ENCODE assay signal across 34 cellular contexts in genomic region chr1:113995382-113995781, GRCh38.
"Had no signal": no experiment of that assay in that cellular context is flagged by ENCODE, and none has a peak within 500 bp of the region (broad histone marks: within the 10 kb centered on the region; RNA-seq: fewer than 3 reads in every experiment).

No MANE protein-coding gene starts in this region.

- H3K4me3 Mint-ChIP-seq: activated B cell treated with CpG ODN at 0.5 μM for 24 hours; activated CD4-positive, alpha-beta memory T cell treated with anti-CD3 and anti-CD28 coated beads for 36 hours; activated CD4-positive, alpha-beta T cell treated with anti-CD3 and anti-CD28 coated beads, Interleukin-2, amount 10 ng/mL, durations not matched to agents 24 days and 14 days; activated CD8-positive, alpha-beta T cell treated with anti-CD3 and anti-CD28 coated beads for 36 hours; activated naive CD4-positive, alpha-beta T cell treated with anti-CD3 and anti-CD28 coated beads, Interleukin-2, amount 10 ng/mL, durations not matched to agents 7 days and 5 days; activated naive CD8-positive, alpha-beta T cell treated with anti-CD3 and anti-CD28 coated beads for 36 hours; activated T-cell treated with anti-CD3 and anti-CD28 coated beads, Interleukin-2, amount 50 U/mL, for 4 hours; activated T-cell treated with anti-CD3 and anti-CD28 coated beads, Interleukin-2, amount 50 U/mL, for 72 hours; activated T-helper 1 cell treated with anti-CD3 and anti-CD28 coated beads, Interleukin-12 subunit alpha, Interleukin-12 subunit beta, Interleukin-2, Interleukin-4 antibody, amounts not matched to agents 30 ng/mL and 10 ng/mL and 1 ng/mL, durations not matched to agents 14 hours and 24 hours and 36 hours; activated T-helper 17 cell treated with anti-CD3 and anti-CD28 coated beads, Interleukin-2, amount 50 U/mL, for 72 hours; T-helper 1 cell treated with Interleukin-12 subunit alpha and Interleukin-12 subunit beta and Interleukin-4 antibody, amounts not matched to agents 30 μg/mL and 1 μg/mL, for 36 hours; T-helper 2 cell treated with Interferon-gamma antibody and Interleukin-4, amounts not matched to agents 5 μg/mL and 100 μg/mL, for 36 hours had no signal

- H3K4me1 ChIP-seq: body of pancreas, breast epithelium had no signal

- DNase-seq: activated B cell treated with CpG ODN at 0.5 μM for 24 hours; activated CD4-positive, alpha-beta memory T cell treated with anti-CD3 and anti-CD28 coated beads for 36 hours; activated CD4-positive, alpha-beta T cell treated with anti-CD3 and anti-CD28 coated beads for 4 hours; activated CD4-positive, alpha-beta T cell treated with anti-CD3 and anti-CD28 coated beads, Interleukin-2, amount 10 ng/mL, durations not matched to agents 24 days and 14 days; activated CD4-positive, alpha-beta T cell treated with anti-CD3 and anti-CD28 coated beads, Interleukin-2, amount 50 U/mL, for 1 hour; activated CD4-positive, alpha-beta T cell treated with anti-CD3 and anti-CD28 coated beads, Interleukin-2, amount 50 U/mL, for 4 hours; activated CD4-positive, CD25-positive, alpha-beta regulatory T cell treated with anti-CD3 and anti-CD28 coated beads, Interleukin-2, amount 50 U/mL, for 72 hours; activated CD8-positive, alpha-beta memory T cell treated with anti-CD3 and anti-CD28 coated beads, Interleukin-2, amount 50 U/mL, for 4 hours; activated CD8-positive, alpha-beta T cell treated with anti-CD3 and anti-CD28 coated beads for 36 hours; activated effector memory CD4-positive, alpha-beta T cell treated with anti-CD3 and anti-CD28 coated beads, Interleukin-2, amount 50 U/mL, for 16 hours; activated gamma-delta T cell treated with Interleukin-2 at 50 U/mL for 16 hours; activated naive CD4-positive, alpha-beta T cell treated with anti-CD3 and anti-CD28 coated beads, Interleukin-2, amount 10 ng/mL, durations not matched to agents 7 days and 5 days; activated naive CD4-positive, alpha-beta T cell treated with Interleukin-2 at 50 U/mL for 16 hours; activated naive CD8-positive, alpha-beta T cell treated with anti-CD3 and anti-CD28 coated beads for 36 hours; activated T-cell treated with anti-CD3 and anti-CD28 coated beads for 4 hours; activated T-cell treated with anti-CD3 and anti-CD28 coated beads, Interleukin-2, amount 50 U/mL, for 1 hour; activated T-cell treated with anti-CD3 and anti-CD28 coated beads, Interleukin-2, amount 50 U/mL, for 4 hours; activated T-cell treated with anti-CD3 and anti-CD28 coated beads, Interleukin-2, amount 50 U/mL, for 72 hours; adrenal gland; amniotic stem cell; aorta; body of pancreas; brain microvascular endothelial cell; central memory CD4-positive, alpha-beta T cell; T-helper 1 cell; T-helper 2 cell; T-helper 9 cell had no signal

- H3K27me3 ChIP-seq: adrenal gland, body of pancreas, brain microvascular endothelial cell, breast epithelium had no signal

- H3K27ac ChIP-seq: adrenal gland, body of pancreas, brain microvascular endothelial cell, breast epithelium, VCaP had no signal

- H3K4me3 ChIP-seq: adrenal gland, body of pancreas, breast epithelium had no signal

- H3K9me3 ChIP-seq: body of pancreas had no signal

- H3K27me3 Mint-ChIP-seq: activated CD8-positive, alpha-beta T cell treated with anti-CD3 and anti-CD28 coated beads for 36 hours; activated naive CD8-positive, alpha-beta T cell treated with anti-CD3 and anti-CD28 coated beads for 36 hours had no signal

- H3K4me1 Mint-ChIP-seq: activated CD4-positive, alpha-beta T cell treated with anti-CD3 and anti-CD28 coated beads, Interleukin-2, amount 10 ng/mL, durations not matched to agents 24 days and 14 days; activated naive CD4-positive, alpha-beta T cell treated with anti-CD3 and anti-CD28 coated beads, Interleukin-2, amount 10 ng/mL, durations not matched to agents 7 days and 5 days; activated naive CD8-positive, alpha-beta T cell treated with anti-CD3 and anti-CD28 coated beads for 36 hours; activated T-helper 17 cell treated with anti-CD3 and anti-CD28 coated beads, Interleukin-2, amount 50 U/mL, for 72 hours had no signal

- H3K27ac Mint-ChIP-seq: activated B cell treated with CpG ODN at 0.5 μM for 24 hours; activated CD4-positive, alpha-beta memory T cell treated with anti-CD3 and anti-CD28 coated beads for 36 hours; activated CD4-positive, alpha-beta T cell treated with anti-CD3 and anti-CD28 coated beads, Interleukin-2, amount 10 ng/mL, durations not matched to agents 24 days and 14 days; activated CD8-positive, alpha-beta T cell treated with anti-CD3 and anti-CD28 coated beads for 36 hours; activated naive CD4-positive, alpha-beta T cell treated with anti-CD3 and anti-CD28 coated beads, Interleukin-2, amount 10 ng/mL, durations not matched to agents 7 days and 5 days; activated naive CD4-positive, alpha-beta T cell treated with anti-CD3 and anti-CD28 coated beads, Interleukin-2, amount 50 U/mL, for 72 hours; activated naive CD8-positive, alpha-beta T cell treated with anti-CD3 and anti-CD28 coated beads for 36 hours; activated T-cell treated with anti-CD3 and anti-CD28 coated beads, Interleukin-2, amount 50 U/mL, for 72 hours; activated T-helper 1 cell treated with anti-CD3 and anti-CD28 coated beads, Interleukin-12 subunit alpha, Interleukin-12 subunit beta, Interleukin-2, Interleukin-4 antibody, amounts not matched to agents 30 ng/mL and 10 ng/mL and 1 ng/mL, durations not matched to agents 14 hours and 24 hours and 36 hours; activated T-helper 17 cell treated with anti-CD3 and anti-CD28 coated beads, Interleukin-2, amount 50 U/mL, for 72 hours; T-helper 1 cell treated with Interleukin-12 subunit alpha and Interleukin-12 subunit beta and Interleukin-4 antibody, amounts not matched to agents 30 μg/mL and 1 μg/mL, for 36 hours; T-helper 2 cell treated with Interferon-gamma antibody and Interleukin-4, amounts not matched to agents 5 μg/mL and 100 μg/mL, for 36 hours had no signal

- H3K36me3 ChIP-seq: adrenal gland, brain microvascular endothelial cell, breast epithelium had no signal
